In genomic region chr16:67966549-67967182, GRCh38 we compare ENCODE assay signal across 1 cellular context.
TF ChIP-seq lines count a peak whose summit lies in the region.

No MANE protein-coding gene starts in this region.

TF ChIP-seq in HepG2, 621 proteins besides CTCF, POLR2A, EP300 and RAD21 (continues in another document):
- TF ChIP-seq HOXA7 (CRISPR knock-in tag; IDR thresholded peaks at IDR 0.05), result no peak
- TF ChIP-seq PAWR (CRISPR knock-in tag; IDR thresholded peaks at IDR 0.05; ENCODE audit: borderline replicate concordance), result no peak; the same call in 1 of the 2 replicates
- TF ChIP-seq, protein P1, sequence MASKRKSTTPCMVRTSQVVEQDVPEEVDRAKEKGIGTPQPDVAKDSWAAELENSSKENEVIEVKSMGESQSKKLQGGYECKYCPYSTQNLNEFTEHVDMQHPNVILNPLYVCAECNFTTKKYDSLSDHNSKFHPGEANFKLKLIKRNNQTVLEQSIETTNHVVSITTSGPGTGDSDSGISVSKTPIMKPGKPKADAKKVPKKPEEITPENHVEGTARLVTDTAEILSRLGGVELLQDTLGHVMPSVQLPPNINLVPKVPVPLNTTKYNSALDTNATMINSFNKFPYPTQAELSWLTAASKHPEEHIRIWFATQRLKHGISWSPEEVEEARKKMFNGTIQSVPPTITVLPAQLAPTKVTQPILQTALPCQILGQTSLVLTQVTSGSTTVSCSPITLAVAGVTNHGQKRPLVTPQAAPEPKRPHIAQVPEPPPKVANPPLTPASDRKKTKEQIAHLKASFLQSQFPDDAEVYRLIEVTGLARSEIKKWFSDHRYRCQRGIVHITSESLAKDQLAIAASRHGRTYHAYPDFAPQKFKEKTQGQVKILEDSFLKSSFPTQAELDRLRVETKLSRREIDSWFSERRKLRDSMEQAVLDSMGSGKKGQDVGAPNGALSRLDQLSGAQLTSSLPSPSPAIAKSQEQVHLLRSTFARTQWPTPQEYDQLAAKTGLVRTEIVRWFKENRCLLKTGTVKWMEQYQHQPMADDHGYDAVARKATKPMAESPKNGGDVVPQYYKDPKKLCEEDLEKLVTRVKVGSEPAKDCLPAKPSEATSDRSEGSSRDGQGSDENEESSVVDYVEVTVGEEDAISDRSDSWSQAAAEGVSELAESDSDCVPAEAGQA (IDR thresholded peaks at IDR 0.05; ENCODE audit: low read depth), result no peak
- TF ChIP-seq, protein P1 (CRISPR knock-in tag; IDR thresholded peaks at IDR 0.05; ENCODE audit: borderline replicate concordance), result no peak
- no peak for TF ChIP-seq ZNF709 (CRISPR knock-in tag; IDR thresholded peaks at IDR 0.05)
- TF ChIP-seq ZNF563 (CRISPR knock-in tag; IDR thresholded peaks at IDR 0.05), result no peak
- TF ChIP-seq ZNF407 (CRISPR knock-in tag; IDR thresholded peaks at IDR 0.05; ENCODE audit: not compliant biosample characterization), result peak; percentile 58
- no peak for TF ChIP-seq ZNF569 (CRISPR knock-in tag; IDR thresholded peaks at IDR 0.05; ENCODE audit: borderline replicate concordance)
- TF ChIP-seq, protein P2, sequence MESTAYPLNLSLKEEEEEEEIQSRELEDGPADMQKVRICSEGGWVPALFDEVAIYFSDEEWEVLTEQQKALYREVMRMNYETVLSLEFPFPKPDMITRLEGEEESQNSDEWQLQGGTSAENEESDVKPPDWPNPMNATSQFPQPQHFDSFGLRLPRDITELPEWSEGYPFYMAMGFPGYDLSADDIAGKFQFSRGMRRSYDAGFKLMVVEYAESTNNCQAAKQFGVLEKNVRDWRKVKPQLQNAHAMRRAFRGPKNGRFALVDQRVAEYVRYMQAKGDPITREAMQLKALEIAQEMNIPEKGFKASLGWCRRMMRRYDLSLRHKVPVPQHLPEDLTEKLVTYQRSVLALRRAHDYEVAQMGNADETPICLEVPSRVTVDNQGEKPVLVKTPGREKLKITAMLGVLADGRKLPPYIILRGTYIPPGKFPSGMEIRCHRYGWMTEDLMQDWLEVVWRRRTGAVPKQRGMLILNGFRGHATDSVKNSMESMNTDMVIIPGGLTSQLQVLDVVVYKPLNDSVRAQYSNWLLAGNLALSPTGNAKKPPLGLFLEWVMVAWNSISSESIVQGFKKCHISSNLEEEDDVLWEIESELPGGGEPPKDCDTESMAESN (CRISPR knock-in tag; conservative IDR thresholded peaks at IDR 0.05), result no peak
- no peak; the same call in 1 of the 2 replicates for TF ChIP-seq CHCHD3 (CRISPR knock-in tag; IDR thresholded peaks at IDR 0.05)
- no peak for TF ChIP-seq MLX (CRISPR knock-in tag; IDR thresholded peaks at IDR 0.05)
- TF ChIP-seq SP1 (IDR thresholded peaks at IDR 0.05), result no peak
- TF ChIP-seq SP1 (CRISPR knock-in tag; IDR thresholded peaks at IDR 0.05), result no peak; the same call in 1 of the 2 replicates
- TF ChIP-seq RFXAP (CRISPR knock-in tag; IDR thresholded peaks at IDR 0.05; ENCODE audit: borderline replicate concordance), result no peak; the same call in 1 of the 2 replicates
- TF ChIP-seq ZNF280D (CRISPR knock-in tag; IDR thresholded peaks at IDR 0.05), result peak; percentile 18; the same call in 1 of the 2 replicates
- TF ChIP-seq KLF11 (CRISPR knock-in tag; IDR thresholded peaks at IDR 0.05), result 0 out of 2 replicates have a peak, but pooled peaks have one; percentile 5
- no peak for TF ChIP-seq ZNF207 (IDR thresholded peaks at IDR 0.05; ENCODE audit: borderline replicate concordance)
- TF ChIP-seq, protein P3, sequence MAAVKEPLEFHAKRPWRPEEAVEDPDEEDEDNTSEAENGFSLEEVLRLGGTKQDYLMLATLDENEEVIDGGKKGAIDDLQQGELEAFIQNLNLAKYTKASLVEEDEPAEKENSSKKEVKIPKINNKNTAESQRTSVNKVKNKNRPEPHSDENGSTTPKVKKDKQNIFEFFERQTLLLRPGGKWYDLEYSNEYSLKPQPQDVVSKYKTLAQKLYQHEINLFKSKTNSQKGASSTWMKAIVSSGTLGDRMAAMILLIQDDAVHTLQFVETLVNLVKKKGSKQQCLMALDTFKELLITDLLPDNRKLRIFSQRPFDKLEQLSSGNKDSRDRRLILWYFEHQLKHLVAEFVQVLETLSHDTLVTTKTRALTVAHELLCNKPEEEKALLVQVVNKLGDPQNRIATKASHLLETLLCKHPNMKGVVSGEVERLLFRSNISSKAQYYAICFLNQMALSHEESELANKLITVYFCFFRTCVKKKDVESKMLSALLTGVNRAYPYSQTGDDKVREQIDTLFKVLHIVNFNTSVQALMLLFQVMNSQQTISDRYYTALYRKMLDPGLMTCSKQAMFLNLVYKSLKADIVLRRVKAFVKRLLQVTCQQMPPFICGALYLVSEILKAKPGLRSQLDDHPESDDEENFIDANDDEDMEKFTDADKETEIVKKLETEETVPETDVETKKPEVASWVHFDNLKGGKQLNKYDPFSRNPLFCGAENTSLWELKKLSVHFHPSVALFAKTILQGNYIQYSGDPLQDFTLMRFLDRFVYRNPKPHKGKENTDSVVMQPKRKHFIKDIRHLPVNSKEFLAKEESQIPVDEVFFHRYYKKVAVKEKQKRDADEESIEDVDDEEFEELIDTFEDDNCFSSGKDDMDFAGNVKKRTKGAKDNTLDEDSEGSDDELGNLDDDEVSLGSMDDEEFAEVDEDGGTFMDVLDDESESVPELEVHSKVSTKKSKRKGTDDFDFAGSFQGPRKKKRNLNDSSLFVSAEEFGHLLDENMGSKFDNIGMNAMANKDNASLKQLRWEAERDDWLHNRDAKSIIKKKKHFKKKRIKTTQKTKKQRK (IDR thresholded peaks at IDR 0.05; ENCODE audit: low read length), result no peak
- TF ChIP-seq RFX1 (IDR thresholded peaks at IDR 0.05), result no peak
- no peak for TF ChIP-seq HDAC6 (IDR thresholded peaks at IDR 0.05; ENCODE audit: low read depth, low read length)
- TF ChIP-seq ZBTB42 (CRISPR knock-in tag; IDR thresholded peaks at IDR 0.05), result no peak
- 0 out of 2 replicates have a peak, but pooled peaks have one; percentile 29 for TF ChIP-seq ZBTB7B (CRISPR knock-in tag; IDR thresholded peaks at IDR 0.05)
- TF ChIP-seq, protein P4, sequence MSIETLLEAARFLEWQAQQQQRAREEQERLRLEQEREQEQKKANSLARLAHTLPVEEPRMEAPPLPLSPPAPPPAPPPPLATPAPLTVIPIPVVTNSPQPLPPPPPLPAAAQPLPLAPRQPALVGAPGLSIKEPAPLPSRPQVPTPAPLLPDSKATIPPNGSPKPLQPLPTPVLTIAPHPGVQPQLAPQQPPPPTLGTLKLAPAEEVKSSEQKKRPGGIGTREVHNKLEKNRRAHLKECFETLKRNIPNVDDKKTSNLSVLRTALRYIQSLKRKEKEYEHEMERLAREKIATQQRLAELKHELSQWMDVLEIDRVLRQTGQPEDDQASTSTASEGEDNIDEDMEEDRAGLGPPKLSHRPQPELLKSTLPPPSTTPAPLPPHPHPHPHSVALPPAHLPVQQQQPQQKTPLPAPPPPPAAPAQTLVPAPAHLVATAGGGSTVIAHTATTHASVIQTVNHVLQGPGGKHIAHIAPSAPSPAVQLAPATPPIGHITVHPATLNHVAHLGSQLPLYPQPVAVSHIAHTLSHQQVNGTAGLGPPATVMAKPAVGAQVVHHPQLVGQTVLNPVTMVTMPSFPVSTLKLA (IDR thresholded peaks at IDR 0.05), result no peak
- TF ChIP-seq, protein P5, sequence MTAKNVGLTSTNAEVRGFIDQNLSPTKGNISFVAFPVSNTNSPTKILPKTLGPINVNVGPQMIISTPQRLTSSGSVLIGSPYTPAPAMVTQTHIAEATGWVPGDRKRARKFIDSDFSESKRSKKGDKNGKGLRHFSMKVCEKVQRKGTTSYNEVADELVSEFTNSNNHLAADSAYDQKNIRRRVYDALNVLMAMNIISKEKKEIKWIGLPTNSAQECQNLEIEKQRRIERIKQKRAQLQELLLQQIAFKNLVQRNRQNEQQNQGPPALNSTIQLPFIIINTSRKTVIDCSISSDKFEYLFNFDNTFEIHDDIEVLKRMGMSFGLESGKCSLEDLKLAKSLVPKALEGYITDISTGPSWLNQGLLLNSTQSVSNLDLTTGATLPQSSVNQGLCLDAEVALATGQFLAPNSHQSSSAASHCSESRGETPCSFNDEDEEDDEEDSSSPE (CRISPR knock-in tag; IDR thresholded peaks at IDR 0.05), result 0 out of 2 replicates have a peak, but pooled peaks have one; percentile 24
- TF ChIP-seq SOX6 (IDR thresholded peaks at IDR 0.05), result no peak
- no peak for TF ChIP-seq SOX6 (CRISPR knock-in tag; IDR thresholded peaks at IDR 0.05)
- no peak; the same call in none of the 2 replicates for TF ChIP-seq ZFY (CRISPR knock-in tag; IDR thresholded peaks at IDR 0.05)
